8 cellular contexts compared by ENCODE assay signal in genomic region chr12:57744194-57744776, GRCh38. TPM values are rescaled to one million over a fixed set of nuclear protein-coding genes. Genes with fewer than 3 reads are reported as not detected.
DNase-seq lines count a peak whose midpoint lies in the region; TF ChIP-seq lines count a peak whose summit lies in the region.

No MANE protein-coding gene starts in this region.

- no peak for TF ChIP-seq CTCF in HFF-Myc (IDR thresholded peaks at IDR 0.05; ENCODE audit: low read depth, low read length, missing control alignments)
- TF ChIP-seq CTCF in fibroblast of pulmonary artery (IDR thresholded peaks at IDR 0.05; ENCODE audit: low read length, missing control alignments) = no peak
- TF ChIP-seq CTCF in osteocyte (IDR thresholded peaks at IDR 0.05) = no peak

- H3K4me1 Mint-ChIP-seq in osteocyte (ENCODE audit: unreplicated experiment) = peaks cover 18% of the 10 kb centered on the region

- no peaks in the 10 kb centered on the region for H3K36me3 ChIP-seq in urinary bladder (ENCODE audit: insufficient read depth)

- no peaks in the 10 kb centered on the region for H3K9me3 Mint-ChIP-seq in osteocyte (ENCODE audit: unreplicated experiment)

- peak overlapping the region; percentile 59 for H3K4me3 ChIP-seq in HFF-Myc (replicated peaks; ENCODE audit: low read depth, low read length)
- peak overlapping the region; percentile 99 for H3K4me3 ChIP-seq in fibroblast of pulmonary artery (replicated peaks; ENCODE audit: low read depth, low read length)
- peak overlapping the region; percentile 42 for H3K4me3 ChIP-seq in urinary bladder (ENCODE audit: low read depth, low read length)

- 13% methylated on average over 21 of the region's 21 CpGs for WGBS in urinary bladder

- H3K4me3 Mint-ChIP-seq in osteocyte (ENCODE audit: unreplicated experiment) = peak overlapping the region; percentile 97

- DNase-seq in NCI-H2029 (lab: John Stamatoyannopoulos, UW) (peak; percentile 84), NCI-H2029 treated with DMSO at 0.1 percent for 48 hours (lab: John Stamatoyannopoulos, UW) (no peak), HFF-Myc (ENCODE audit: extremely low read depth, low read depth) (no peak), NCI-H460 (ENCODE audit: extremely low read depth, low read depth) (peak; percentile 77), activated T-cell treated with anti-CD3 and anti-CD28 coated beads for 48 hours (ENCODE audit: low read depth) (peak; percentile 72), fibroblast of pulmonary artery (ENCODE audit: low read depth) (peak; percentile 91), osteocyte (ENCODE audit: extremely low spot score, unreplicated experiment) (no peak)

- peaks cover 30% of the 10 kb centered on the region for H3K27me3 Mint-ChIP-seq in osteocyte (ENCODE audit: unreplicated experiment)

- H3K27ac ChIP-seq in urinary bladder (ENCODE audit: low read depth) = peak overlapping the region; percentile 77

- no peaks in the 10 kb centered on the region for H3K4me1 ChIP-seq in urinary bladder (ENCODE audit: insufficient read depth)

- peaks cover 19% of the 10 kb centered on the region for H3K36me3 Mint-ChIP-seq in osteocyte (ENCODE audit: unreplicated experiment)

- H3K27ac Mint-ChIP-seq in osteocyte (ENCODE audit: unreplicated experiment) = peak overlapping the region; percentile 100

RNA-seq across cellular contexts. Expression of gene TSPAN31, which starts 0.6 kb away (rescaled TPM):
- total RNA-seq in NCI-H460 (2014; rRNA removed; shearing (Covaris generic)) = 44.4 and 49.9 TPM in 2 replicates
- 36.8 and 82.4 TPM in 2 replicates for polyA plus RNA-seq in NCI-H460 (2014; cell fraction: nucleus; rRNA removed)
- total RNA-seq in osteocyte (36.2 and 37.4 TPM in 2 replicates), urinary bladder (42.1 TPM)
- 48.6 TPM for polyA plus RNA-seq in urinary bladder

RNA-seq across cellular contexts. Expression of gene AGAP2, which starts 5.7 kb away (rescaled TPM):
- 0.06 TPM in 1 of 2 replicates, not detected in the other for total RNA-seq in NCI-H460 (2014; rRNA removed; shearing (Covaris generic))
- 0.03 and 0.20 TPM in 2 replicates for polyA plus RNA-seq in NCI-H460 (2014; cell fraction: nucleus; rRNA removed)
- total RNA-seq in osteocyte = 2.4 and 2.6 TPM in 2 replicates
- total RNA-seq in urinary bladder = 1.4 TPM
- 1.8 TPM for polyA plus RNA-seq in urinary bladder

RNA-seq across cellular contexts. Expression of gene CDK4, which starts 7.8 kb away (rescaled TPM):
- 115 and 116 TPM in 2 replicates for total RNA-seq in NCI-H460 (2014; rRNA removed; shearing (Covaris generic))
- polyA plus RNA-seq in NCI-H460 (2014; cell fraction: nucleus; rRNA removed) = 197 and 230 TPM in 2 replicates
- total RNA-seq in osteocyte (137 and 142 TPM in 2 replicates), urinary bladder (71.7 TPM)
- 89.9 TPM for polyA plus RNA-seq in urinary bladder

RNA-seq across cellular contexts. Expression of gene MARCHF9, which starts 10.6 kb away (rescaled TPM):
- total RNA-seq in NCI-H460 (2014; rRNA removed; shearing (Covaris generic)) = 3.6 and 3.8 TPM in 2 replicates
- polyA plus RNA-seq in NCI-H460 (2014; cell fraction: nucleus; rRNA removed) = 6.2 and 8.4 TPM in 2 replicates
- total RNA-seq in osteocyte (19.2 and 21.1 TPM in 2 replicates), urinary bladder (4.0 TPM)
- 12.2 TPM for polyA plus RNA-seq in urinary bladder

RNA-seq across cellular contexts. Expression of gene CYP27B1, which starts 22.6 kb away (rescaled TPM):
- 5.1 and 5.4 TPM in 2 replicates for total RNA-seq in NCI-H460 (2014; rRNA removed; shearing (Covaris generic))
- polyA plus RNA-seq in NCI-H460 (2014; cell fraction: nucleus; rRNA removed) = 4.6 and 8.0 TPM in 2 replicates
- total RNA-seq in osteocyte = 1.7 and 2.3 TPM in 2 replicates
- 0.16 TPM for total RNA-seq in urinary bladder
- polyA plus RNA-seq in urinary bladder = 0.57 TPM

Comparison
In these comparisons a context has a peak if more than half of its experiments do, and no peak if none do; other contexts are left out.
1. DNase-seq: peak in NCI-H2029 (single experiment), NCI-H460 (single experiment), activated T-cell treated with anti-CD3 and anti-CD28 coated beads for 48 hours (single experiment) and fibroblast of pulmonary artery (single experiment); none in NCI-H2029 treated with DMSO at 0.1 percent for 48 hours (single experiment), HFF-Myc (single experiment) and osteocyte (single experiment).
2. H3K4me3 ChIP-seq: peak in every context shown above with its lines; median percentile 99 in fibroblast of pulmonary artery; 59 in HFF-Myc; 42 in urinary bladder.